ENCODE assay signal across 39 cellular contexts in the genomic region with DNA sequence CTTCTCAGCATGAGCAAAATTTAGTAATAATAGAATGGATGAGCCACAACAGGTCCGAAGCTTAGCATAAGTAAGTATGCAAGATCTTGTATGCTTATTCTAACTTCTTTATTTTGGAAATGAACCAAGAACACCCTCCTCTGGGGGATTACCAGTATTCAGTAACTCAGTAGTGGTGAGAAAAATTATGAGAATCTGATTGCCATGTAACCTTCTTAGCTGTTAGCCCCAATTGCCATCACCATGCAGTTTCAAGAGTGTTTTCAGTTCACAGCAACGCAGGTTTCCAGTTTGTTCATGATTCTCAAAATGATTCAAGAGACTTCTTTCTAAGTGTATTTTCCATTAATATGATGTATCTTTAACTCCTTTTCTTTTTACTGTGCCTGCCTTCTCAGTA.
"Had no signal": no experiment of that assay in that cellular context is flagged by ENCODE, and none has a peak within 500 bp of the region (broad histone marks: within the 10 kb centered on the region; RNA-seq: fewer than 3 reads in every experiment).

No MANE protein-coding gene starts in this region.

- H3K9me3 Mint-ChIP-seq: activated naive CD4-positive, alpha-beta T cell treated with anti-CD3 and anti-CD28 coated beads, Interleukin-2, amount 50 U/mL, for 24 hours; brain had no signal

- H3K36me3 ChIP-seq: adrenal gland, ascending aorta, brain microvascular endothelial cell, breast epithelium, cardiac muscle cell had no signal

- H3K4me1 ChIP-seq: adrenal gland, ascending aorta, body of pancreas, breast epithelium had no signal

- H3K4me3 ChIP-seq: adrenal gland, ascending aorta, body of pancreas, breast epithelium, cardiac muscle cell had no signal

- ATAC-seq: activated naive CD4-positive, alpha-beta T cell treated with anti-CD3 and anti-CD28 coated beads, Interleukin-2, amount 50 U/mL, for 72 hours; activated naive CD8-positive, alpha-beta T cell treated with anti-CD3 and anti-CD28 coated beads, Interleukin-2, amount 50 U/mL, for 24 hours; activated T-cell treated with anti-CD3 and anti-CD28 coated beads, Interleukin-2, amount 50 U/mL, for 4 hours; activated T-cell treated with anti-CD3 and anti-CD28 coated beads, Interleukin-2, amount 50 U/mL, for 72 hours; activated T-helper 17 cell treated with anti-CD3 and anti-CD28 coated beads, Interleukin-2, amount 50 U/mL, for 72 hours; body of pancreas had no signal

- H3K27ac ChIP-seq: adrenal gland, ascending aorta, body of pancreas, brain microvascular endothelial cell, breast epithelium, cardiac muscle cell had no signal

- H3K9me3 ChIP-seq: adrenal gland, ascending aorta, body of pancreas, breast epithelium had no signal

- H3K4me1 Mint-ChIP-seq: activated naive CD4-positive, alpha-beta T cell treated with anti-CD3 and anti-CD28 coated beads, Interleukin-2, amount 10 ng/mL, durations not matched to agents 7 days and 5 days; activated naive CD4-positive, alpha-beta T cell treated with anti-CD3 and anti-CD28 coated beads, Interleukin-2, amount 50 U/mL, for 24 hours; activated naive CD8-positive, alpha-beta T cell treated with anti-CD3 and anti-CD28 coated beads for 36 hours; activated naive CD8-positive, alpha-beta T cell treated with anti-CD3 and anti-CD28 coated beads, Interleukin-2, amount 10 ng/mL, durations not matched to agents 7 days and 5 days; activated naive CD8-positive, alpha-beta T cell treated with anti-CD3 and anti-CD28 coated beads, Interleukin-2, amount 50 U/mL, for 24 hours; activated T-helper 17 cell treated with anti-CD3 and anti-CD28 coated beads, Interleukin-2, amount 50 U/mL, for 72 hours; brain; central memory CD8-positive, alpha-beta T cell had no signal

- DNase-seq: activated effector memory CD4-positive, alpha-beta T cell treated with anti-CD3 and anti-CD28 coated beads, Interleukin-2, amount 50 U/mL, for 16 hours; activated effector memory CD4-positive, alpha-beta T cell treated with Interleukin-2 at 50 U/mL for 16 hours; activated gamma-delta T cell; activated gamma-delta T cell treated with Interleukin-2 at 50 U/mL for 16 hours; activated naive CD4-positive, alpha-beta T cell; activated naive CD4-positive, alpha-beta T cell treated with anti-CD3 and anti-CD28 coated beads for 36 hours; activated naive CD4-positive, alpha-beta T cell treated with anti-CD3 and anti-CD28 coated beads, Interleukin-2, amount 10 ng/mL, durations not matched to agents 7 days and 5 days; activated naive CD4-positive, alpha-beta T cell treated with anti-CD3 and anti-CD28 coated beads, Interleukin-2, amount 50 U/mL, for 16 hours; activated naive CD4-positive, alpha-beta T cell treated with Interleukin-2 at 50 U/mL for 16 hours; activated naive CD8-positive, alpha-beta T cell treated with anti-CD3 and anti-CD28 coated beads for 36 hours; activated naive CD8-positive, alpha-beta T cell treated with anti-CD3 and anti-CD28 coated beads, Interleukin-2, amount 10 ng/mL, durations not matched to agents 7 days and 5 days; activated naive CD8-positive, alpha-beta T cell treated with anti-CD3 and anti-CD28 coated beads, Interleukin-2, amount 50 U/mL, for 24 hours; activated T-cell treated with anti-CD3 and anti-CD28 coated beads, Interleukin-2, amount 50 U/mL, for 24 hours; activated T-cell treated with anti-CD3 and anti-CD28 coated beads, Interleukin-2, amount 50 U/mL, for 4 hours; activated T-cell treated with anti-CD3 and anti-CD28 coated beads, Interleukin-2, amount 50 U/mL, for 48 hours; activated T-cell treated with anti-CD3 and anti-CD28 coated beads, Interleukin-2, amount 50 U/mL, for 72 hours; adrenal gland; amniotic stem cell; amygdala; anterior cingulate cortex; aorta; body of pancreas; brain microvascular endothelial cell; caudate nucleus; central memory CD4-positive, alpha-beta T cell; cerebellar nuclear complex had no signal

- H3K4me3 Mint-ChIP-seq: activated naive CD4-positive, alpha-beta T cell treated with anti-CD3 and anti-CD28 coated beads for 36 hours; activated naive CD4-positive, alpha-beta T cell treated with anti-CD3 and anti-CD28 coated beads, Interleukin-2, amount 10 ng/mL, durations not matched to agents 7 days and 5 days; activated naive CD4-positive, alpha-beta T cell treated with anti-CD3 and anti-CD28 coated beads, Interleukin-2, amount 50 U/mL, for 24 hours; activated naive CD8-positive, alpha-beta T cell; activated naive CD8-positive, alpha-beta T cell treated with anti-CD3 and anti-CD28 coated beads for 36 hours; activated naive CD8-positive, alpha-beta T cell treated with anti-CD3 and anti-CD28 coated beads, Interleukin-2, amount 10 ng/mL, durations not matched to agents 7 days and 5 days; activated naive CD8-positive, alpha-beta T cell treated with anti-CD3 and anti-CD28 coated beads, Interleukin-2, amount 50 U/mL, for 24 hours; activated T-cell treated with anti-CD3 and anti-CD28 coated beads, Interleukin-2, amount 50 U/mL, for 24 hours; activated T-cell treated with anti-CD3 and anti-CD28 coated beads, Interleukin-2, amount 50 U/mL, for 4 hours; activated T-cell treated with anti-CD3 and anti-CD28 coated beads, Interleukin-2, amount 50 U/mL, for 72 hours; activated T-helper 1 cell treated with anti-CD3 and anti-CD28 coated beads, Interleukin-12 subunit alpha, Interleukin-12 subunit beta, Interleukin-2, Interleukin-4 antibody, amounts not matched to agents 30 ng/mL and 10 ng/mL and 1 ng/mL, durations not matched to agents 14 hours and 24 hours and 36 hours; activated T-helper 17 cell treated with anti-CD3 and anti-CD28 coated beads, Interleukin-2, amount 50 U/mL, for 72 hours; brain; central memory CD8-positive, alpha-beta T cell had no signal

- H3K27me3 Mint-ChIP-seq: activated naive CD4-positive, alpha-beta T cell treated with anti-CD3 and anti-CD28 coated beads, Interleukin-2, amount 10 ng/mL, durations not matched to agents 7 days and 5 days; activated naive CD4-positive, alpha-beta T cell treated with anti-CD3 and anti-CD28 coated beads, Interleukin-2, amount 50 U/mL, for 24 hours; activated naive CD8-positive, alpha-beta T cell; activated naive CD8-positive, alpha-beta T cell treated with anti-CD3 and anti-CD28 coated beads for 36 hours; activated naive CD8-positive, alpha-beta T cell treated with anti-CD3 and anti-CD28 coated beads, Interleukin-2, amount 10 ng/mL, durations not matched to agents 7 days and 5 days; activated naive CD8-positive, alpha-beta T cell treated with anti-CD3 and anti-CD28 coated beads, Interleukin-2, amount 50 U/mL, for 24 hours; activated T-cell treated with anti-CD3 and anti-CD28 coated beads, Interleukin-2, amount 50 U/mL, for 24 hours; activated T-helper 17 cell treated with anti-CD3 and anti-CD28 coated beads, Interleukin-2, amount 50 U/mL, for 72 hours; central memory CD8-positive, alpha-beta T cell had no signal

- H3K27me3 ChIP-seq: adrenal gland, ascending aorta, body of pancreas, brain microvascular endothelial cell, breast epithelium, cardiac muscle cell had no signal

- H3K27ac Mint-ChIP-seq: activated naive CD4-positive, alpha-beta T cell treated with anti-CD3 and anti-CD28 coated beads for 36 hours; activated naive CD4-positive, alpha-beta T cell treated with anti-CD3 and anti-CD28 coated beads, Interleukin-2, amount 10 ng/mL, durations not matched to agents 7 days and 5 days; activated naive CD4-positive, alpha-beta T cell treated with anti-CD3 and anti-CD28 coated beads, Interleukin-2, amount 50 U/mL, for 24 hours; activated naive CD4-positive, alpha-beta T cell treated with anti-CD3 and anti-CD28 coated beads, Interleukin-2, amount 50 U/mL, for 72 hours; activated naive CD8-positive, alpha-beta T cell; activated naive CD8-positive, alpha-beta T cell treated with anti-CD3 and anti-CD28 coated beads for 36 hours; activated naive CD8-positive, alpha-beta T cell treated with anti-CD3 and anti-CD28 coated beads, Interleukin-2, amount 10 ng/mL, durations not matched to agents 7 days and 5 days; activated naive CD8-positive, alpha-beta T cell treated with anti-CD3 and anti-CD28 coated beads, Interleukin-2, amount 50 U/mL, for 24 hours; activated T-cell treated with anti-CD3 and anti-CD28 coated beads, Interleukin-2, amount 50 U/mL, for 24 hours; activated T-cell treated with anti-CD3 and anti-CD28 coated beads, Interleukin-2, amount 50 U/mL, for 72 hours; activated T-helper 1 cell treated with anti-CD3 and anti-CD28 coated beads, Interleukin-12 subunit alpha, Interleukin-12 subunit beta, Interleukin-2, Interleukin-4 antibody, amounts not matched to agents 30 ng/mL and 10 ng/mL and 1 ng/mL, durations not matched to agents 14 hours and 24 hours and 36 hours; activated T-helper 17 cell treated with anti-CD3 and anti-CD28 coated beads, Interleukin-2, amount 50 U/mL, for 72 hours; activated T-helper 2 cell treated with anti-CD3 and anti-CD28 coated beads, Interferon-gamma antibody, Interleukin-2, Interleukin-4, amounts not matched to agents 10 μg/mL and 5 μg/mL and 100 μg/mL, durations not matched to agents 14 hours and 24 hours and 36 hours; brain had no signal

- FAIRE-seq: astrocyte, bronchial epithelial cell had no signal

- H3K36me3 Mint-ChIP-seq: activated naive CD4-positive, alpha-beta T cell treated with anti-CD3 and anti-CD28 coated beads, Interleukin-2, amount 10 ng/mL, durations not matched to agents 7 days and 5 days; activated naive CD4-positive, alpha-beta T cell treated with anti-CD3 and anti-CD28 coated beads, Interleukin-2, amount 50 U/mL, for 24 hours; activated naive CD4-positive, alpha-beta T cell treated with anti-CD3 and anti-CD28 coated beads, Interleukin-2, amount 50 U/mL, for 72 hours; activated naive CD8-positive, alpha-beta T cell; activated naive CD8-positive, alpha-beta T cell treated with anti-CD3 and anti-CD28 coated beads for 36 hours; activated naive CD8-positive, alpha-beta T cell treated with anti-CD3 and anti-CD28 coated beads, Interleukin-2, amount 10 ng/mL, durations not matched to agents 7 days and 5 days; brain had no signal
